Comparison of ENCODE assay signal across 8 cellular contexts in genomic region chr14:74302634-74303569, GRCh38. TPM values are rescaled to one million over a fixed set of nuclear protein-coding genes. Genes with fewer than 3 reads are reported as not detected.
DNase-seq lines count a peak whose midpoint lies in the region; ATAC-seq and TF ChIP-seq lines count a peak whose summit lies in the region.

TSS of gene ABCD4 (minus strand) at chr14:74302934. CDS start at chr14:74302912, 22 bp downstream.

- peak; percentile 57 for TF ChIP-seq CTCF in kidney epithelial cell (IDR thresholded peaks at IDR 0.05; ENCODE audit: insufficient read depth, low read length, poor library complexity, severe bottlenecking)

- peak within 1 kb of the TSS; percentile 66 for H3K4me3 ChIP-seq in kidney epithelial cell (ENCODE audit: low read depth, low read length)

- no peaks in the 10 kb centered on the region for H3K27me3 ChIP-seq in kidney epithelial cell (ENCODE audit: control insufficient read depth, insufficient read depth, low read length)

- peak; percentile 98 for ATAC-seq in GM19035 (IDR thresholded peaks at IDR 0.05; ENCODE audit: unreplicated experiment)
- ATAC-seq in HG03354 (IDR thresholded peaks at IDR 0.05; ENCODE audit: poor library complexity, severe bottlenecking, unreplicated experiment) = peak; percentile 96

- DNase-seq in Ammon's horn (ENCODE audit: low spot score) = peak; percentile 95
- peak; percentile 72 to 91 for DNase-seq in NCI-H446 (lab: John Stamatoyannopoulos, UW)
- DNase-seq in activated CD4-positive, CD25-positive, alpha-beta regulatory T cell treated with anti-CD3 and anti-CD28 coated beads, Interleukin-2, amount 50 U/mL, for 72 hours = peak; percentile 80
- peak; percentile 49 to 79 for DNase-seq in cerebellar nuclear complex (lab: John Stamatoyannopoulos, UW)
- peak; percentile 64 for DNase-seq in kidney epithelial cell (ENCODE audit: low read depth)
- peak; percentile 76 to 83 for DNase-seq in stimulated activated CD4-positive, alpha-beta T cell treated with anti-CD3 and anti-CD28 coated beads, Interleukin-15, amount 100 ng/mL, for 48 hours (ENCODE audit: low read depth in 2 of 2)

- H3K36me3 ChIP-seq in kidney epithelial cell (ENCODE audit: control insufficient read depth, insufficient read depth, low read length) = no peaks in the 10 kb centered on the region

RNA-seq across cellular contexts. Expression of gene ABCD4, which starts in this region (rescaled TPM):
- 61.1 and 63.7 TPM in 2 replicates for total RNA-seq in kidney epithelial cell

Comparison
In these comparisons a context has a peak if more than half of its experiments do, and no peak if none do; other contexts are left out.
1. Peak in every context shown above with its lines: DNase-seq, ATAC-seq and H3K4me3 ChIP-seq.